In the genomic region with DNA sequence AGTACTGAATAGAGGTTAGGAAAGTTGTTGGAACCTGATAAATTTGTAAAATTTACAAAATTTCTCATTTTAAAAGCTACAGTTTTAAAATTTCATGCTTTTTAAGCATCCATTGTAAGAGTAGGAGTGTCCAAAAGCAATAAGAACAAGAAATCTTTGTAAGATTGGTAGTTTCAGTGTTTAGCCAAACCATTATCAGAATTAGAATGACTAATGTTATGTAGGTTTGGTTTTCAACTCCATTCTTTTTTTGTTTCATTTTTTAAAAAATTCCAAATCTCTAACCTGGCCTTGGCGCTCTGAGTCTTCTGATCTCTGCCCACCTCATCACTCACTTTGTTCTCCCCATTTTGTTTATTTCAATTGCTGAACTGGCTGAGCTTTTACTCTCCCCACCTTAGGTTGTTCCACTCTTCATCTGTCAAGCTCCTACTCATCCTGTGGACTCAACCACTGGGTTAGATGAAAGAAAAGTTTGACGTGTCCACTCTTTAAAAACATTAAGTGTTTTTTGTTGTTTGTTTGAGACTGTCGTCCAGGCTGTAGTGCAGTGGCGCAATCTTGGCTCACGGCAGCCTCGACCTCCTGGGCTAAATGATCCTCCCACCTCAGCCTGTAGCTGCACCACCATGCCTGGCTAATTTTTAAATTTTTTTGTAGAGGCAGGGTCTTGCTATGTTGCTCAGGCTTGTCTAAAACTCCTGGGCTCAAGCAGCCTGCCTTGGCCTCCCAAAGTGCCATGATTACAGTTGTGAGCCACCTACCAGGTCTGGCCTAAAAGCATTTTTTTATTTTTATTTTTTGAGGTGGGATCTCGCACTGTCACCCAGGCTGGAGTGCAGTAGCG, we compare ENCODE assay signal across 13 cellular contexts. TPM values are rescaled to one million over a fixed set of nuclear protein-coding genes. Genes with fewer than 3 reads are reported as not detected.
DNase-seq lines count a peak whose midpoint lies in the region; ATAC-seq and TF ChIP-seq lines count a peak whose summit lies in the region.
"Had no signal": no experiment of that assay in that cellular context is flagged by ENCODE, and none has a peak within 500 bp of the region (broad histone marks: within the 10 kb centered on the region; RNA-seq: fewer than 3 reads in every experiment).

No MANE protein-coding gene starts in this region.

- ATAC-seq in activated naive CD4-positive, alpha-beta T cell treated with anti-CD3 and anti-CD28 coated beads, Interleukin-2, amount 50 U/mL, for 72 hours = peak; percentile 79 to 84
- ATAC-seq in memory B cell (ENCODE audit: low read depth) (no peak), HG02798 (IDR thresholded peaks at IDR 0.05; ENCODE audit: poor library complexity, unreplicated experiment) (no peak), HG02938 (IDR thresholded peaks at IDR 0.05; ENCODE audit: unreplicated experiment) (no peak)
- ATAC-seq: SK-N-SH treated with all-trans-retinoic acid at 6 μM for 48 hours had no signal

- H3K4me1 ChIP-seq in urinary bladder (ENCODE audit: insufficient read depth) = peaks cover 1% of the 10 kb centered on the region
- H3K4me1 ChIP-seq: BE2C had no signal

- in situ Hi-C loops in astrocyte of the spinal cord (cut with HindIII; ENCODE audit: low sequenced_read_pairs) = no loop called here

- 66% methylated on average over 8 of the region's 8 CpGs for WGBS in urinary bladder

- peak overlapping the region; percentile 28 to 78 for H3K27ac Mint-ChIP-seq in activated naive CD4-positive, alpha-beta T cell treated with anti-CD3 and anti-CD28 coated beads, Interleukin-2, amount 50 U/mL, for 72 hours
- H3K27ac Mint-ChIP-seq in activated naive CD4-positive, alpha-beta T cell treated with anti-CD3 and anti-CD28 coated beads, Interleukin-2, amount 10 ng/mL, durations not matched to agents 7 days and 5 days = no peak overlapping the region
- H3K27ac Mint-ChIP-seq in memory B cell = peak overlapping the region; percentile 86

- H3K4me3 ChIP-seq in astrocyte of the spinal cord (ENCODE audit: low read depth, low read length) (no peak overlapping the region), urinary bladder (ENCODE audit: low read depth, low read length) (no peak overlapping the region)

- H3K4me3 Mint-ChIP-seq in activated naive CD4-positive, alpha-beta T cell treated with anti-CD3 and anti-CD28 coated beads, Interleukin-2, amount 10 ng/mL, durations not matched to agents 7 days and 5 days = no peak overlapping the region
- H3K4me3 Mint-ChIP-seq in memory B cell = peak overlapping the region; percentile 25
- H3K4me3 Mint-ChIP-seq: neural crest cell had no signal

- peaks cover 29% of the 10 kb centered on the region for H3K4me1 Mint-ChIP-seq in activated naive CD4-positive, alpha-beta T cell treated with anti-CD3 and anti-CD28 coated beads, Interleukin-2, amount 10 ng/mL, durations not matched to agents 7 days and 5 days
- peaks cover 27% of the 10 kb centered on the region for H3K4me1 Mint-ChIP-seq in memory B cell

- no peaks in the 10 kb centered on the region for H3K36me3 ChIP-seq in urinary bladder (ENCODE audit: insufficient read depth)

- H3K36me3 Mint-ChIP-seq in activated naive CD4-positive, alpha-beta T cell treated with anti-CD3 and anti-CD28 coated beads, Interleukin-2, amount 50 U/mL, for 72 hours = peaks cover 0 to 26% of the 10 kb centered on the region in 2 donors
- H3K36me3 Mint-ChIP-seq in activated naive CD4-positive, alpha-beta T cell treated with anti-CD3 and anti-CD28 coated beads, Interleukin-2, amount 10 ng/mL, durations not matched to agents 7 days and 5 days = peaks cover 24% of the 10 kb centered on the region
- H3K36me3 Mint-ChIP-seq in memory B cell = peaks cover 24% of the 10 kb centered on the region

- H3K9me3 Mint-ChIP-seq in activated naive CD4-positive, alpha-beta T cell treated with anti-CD3 and anti-CD28 coated beads, Interleukin-2, amount 50 U/mL, for 72 hours = peaks cover 0 to 10% of the 10 kb centered on the region in 2 donors
- no peaks in the 10 kb centered on the region for H3K9me3 Mint-ChIP-seq in activated naive CD4-positive, alpha-beta T cell treated with anti-CD3 and anti-CD28 coated beads, Interleukin-2, amount 10 ng/mL, durations not matched to agents 7 days and 5 days
- H3K9me3 Mint-ChIP-seq in memory B cell = no peaks in the 10 kb centered on the region
- H3K9me3 Mint-ChIP-seq: neural crest cell had no signal

- TF ChIP-seq CTCF in astrocyte of the spinal cord (IDR thresholded peaks at IDR 0.05; ENCODE audit: low read depth, low read length) = no peak

- DNase-seq in activated naive CD4-positive, alpha-beta T cell treated with anti-CD3 and anti-CD28 coated beads, Interleukin-2, amount 50 U/mL, for 72 hours (ENCODE audit: low spot score in 2 of 2) = peak in 1 of 2 donors; percentile 10
- DNase-seq in activated naive CD4-positive, alpha-beta T cell treated with anti-CD3 and anti-CD28 coated beads, Interleukin-2, amount 10 ng/mL, durations not matched to agents 7 days and 5 days = no peak
- DNase-seq in astrocyte of the spinal cord (ENCODE audit: low read depth, low spot score) = peak; percentile 16
- no peak for DNase-seq in memory B cell (ENCODE audit: low spot score in 2 of 2)
- DNase-seq in germinal center (ENCODE audit: low spot score) = no peak
- DNase-seq: BE2C, cortex of kidney, NCI-H2171 had no signal

- H3K27me3 Mint-ChIP-seq in activated naive CD4-positive, alpha-beta T cell treated with anti-CD3 and anti-CD28 coated beads, Interleukin-2, amount 10 ng/mL, durations not matched to agents 7 days and 5 days = no peaks in the 10 kb centered on the region
- H3K27me3 Mint-ChIP-seq in memory B cell = no peaks in the 10 kb centered on the region

- CTCF ChIA-PET in activated naive CD4-positive, alpha-beta T cell treated with anti-CD3 and anti-CD28 coated beads, Interleukin-2, amount 10 ng/mL, durations not matched to agents 7 days and 5 days (lab: Charles Lee) = no interaction called here

- H3K27ac ChIP-seq in urinary bladder (ENCODE audit: low read depth) = peak overlapping the region; percentile 15

RNA-seq across cellular contexts. Expression of a gene that starts 14.0 kb away (rescaled TPM):
- 10 to 100 TPM; 56.1 to 56.6 TPM for total RNA-seq in activated naive CD4-positive, alpha-beta T cell treated with anti-CD3 and anti-CD28 coated beads, Interleukin-2, amount 50 U/mL, for 72 hours
- total RNA-seq in urinary bladder = 104 TPM
- polyA plus RNA-seq in urinary bladder = 24.0 TPM

Comparison
In these comparisons a context has a peak if more than half of its experiments do, and no peak if none do; other contexts are left out.
1. ATAC-seq: peak in activated naive CD4-positive, alpha-beta T cell treated with anti-CD3 and anti-CD28 coated beads, Interleukin-2, amount 50 U/mL, for 72 hours (2 of 2); none in memory B cell (single experiment), HG02798 (single experiment) and HG02938 (single experiment).